19 cellular contexts compared by ENCODE assay signal in genomic region chr20:48538856-48539255, GRCh38.
A peak's percentile ranks its signal among the peaks of the same experiment; 100 is the strongest.
DNase-seq lines count a peak whose midpoint lies in the region; ATAC-seq and TF ChIP-seq lines count a peak whose summit lies in the region.
"Had no signal": no experiment of that assay in that cellular context is flagged by ENCODE, and none has a peak within 500 bp of the region (broad histone marks: within the 10 kb centered on the region; RNA-seq: fewer than 3 reads in every experiment).

No MANE protein-coding gene starts in this region.

- H3K27me3 ChIP-seq in HUES48 (ENCODE audit: control insufficient read depth, insufficient read depth, low read length) (no peaks in the 10 kb centered on the region), SJCRH30 (no peaks in the 10 kb centered on the region), MM.1S (replicated peaks; ENCODE audit: insufficient read depth, low read length) (no peaks in the 10 kb centered on the region)

- H3F3A ChIP-seq in MM.1S (ENCODE audit: insufficient read depth, low read length): peaks cover 6% of the 10 kb centered on the region; the same call in 1 of the 2 replicates

- H3K9me3 ChIP-seq in HUES48 (ENCODE audit: control insufficient read depth, insufficient read depth, low read length) (peaks cover 4% of the 10 kb centered on the region; the same call in 1 of the 2 replicates), SJCRH30 (replicated peaks) (0 out of 2 replicates have a peak, but pooled peaks cover 4% of the 10 kb centered on the region), MM.1S (replicated peaks; ENCODE audit: insufficient read depth, low read length) (no peaks in the 10 kb centered on the region)
- H3K9me3 ChIP-seq: psoas muscle, tibial artery had no signal

- DNase-seq in SJCRH30 (peak; percentile 36 to 47), iPS-NIHi7 (ENCODE audit: extremely low spot score) (peak; percentile 36), progenitor cell of endocrine pancreas (ENCODE audit: low spot score, unreplicated experiment) (no peak), AG08396 (ENCODE audit: low spot score) (no peak), MM.1S (no peak)
- DNase-seq: activated CD4-positive, alpha-beta memory T cell treated with anti-CD3 and anti-CD28 coated beads for 36 hours; activated gamma-delta T cell; AML-193; DND-41; HCEC 1CT; hypothalamus; left colon; NCI-H82; psoas muscle; stimulated activated naive CD8-positive, alpha-beta T cell treated with anti-CD3 and anti-CD28 coated beads, Interleukin-15, Interleukin-2, amounts not matched to agents 100 U/mL and 50 U/mL, for 24 hours; tibial artery had no signal

- peak overlapping the region; percentile 51 for H3K27ac Mint-ChIP-seq in progenitor cell of endocrine pancreas
- H3K27ac Mint-ChIP-seq: activated CD4-positive, alpha-beta memory T cell treated with anti-CD3 and anti-CD28 coated beads for 36 hours had no signal

- H3K9me3 Mint-ChIP-seq in progenitor cell of endocrine pancreas (ENCODE audit: low read depth): peaks cover 4% of the 10 kb centered on the region

- H3K4me3 ChIP-seq in HUES48 (ENCODE audit: low read depth, low read length): peak overlapping the region; percentile 15; the same call in 1 of the 2 replicates
- no peak overlapping the region for H3K4me3 ChIP-seq in SJCRH30
- H3K4me3 ChIP-seq in MM.1S (ENCODE audit: low read length): no peak overlapping the region
- H3K4me3 ChIP-seq: psoas muscle, skin epidermis, tibial artery had no signal

- H4K20me1 ChIP-seq in MM.1S (ENCODE audit: insufficient read depth, low read length): no peaks in the 10 kb centered on the region

- H3K36me3 Mint-ChIP-seq in progenitor cell of endocrine pancreas (ENCODE audit: insufficient read depth): peaks cover 4% of the 10 kb centered on the region
- H3K36me3 Mint-ChIP-seq: activated CD4-positive, alpha-beta memory T cell treated with anti-CD3 and anti-CD28 coated beads for 36 hours had no signal

- H3K4me3 Mint-ChIP-seq in progenitor cell of endocrine pancreas (ENCODE audit: low read depth): peak overlapping the region; percentile 22
- H3K4me3 Mint-ChIP-seq: activated CD4-positive, alpha-beta memory T cell treated with anti-CD3 and anti-CD28 coated beads for 36 hours had no signal

- TF ChIP-seq CTCF in progenitor cell of endocrine pancreas (IDR thresholded peaks at IDR 0.05; ENCODE audit: unreplicated experiment): no peak
- no peak for TF ChIP-seq CTCF in MM.1S (IDR thresholded peaks at IDR 0.05; ENCODE audit: low read length)

- no peaks in the 10 kb centered on the region for H3K36me3 ChIP-seq in HUES48 (ENCODE audit: control insufficient read depth, insufficient read depth, low read length)
- H3K36me3 ChIP-seq in SJCRH30: no peaks in the 10 kb centered on the region
- no peaks in the 10 kb centered on the region for H3K36me3 ChIP-seq in MM.1S (replicated peaks; ENCODE audit: insufficient read depth, low read length)
- H3K36me3 ChIP-seq: tibial artery had no signal

- no peak overlapping the region for H3K4me2 ChIP-seq in MM.1S (ENCODE audit: low read depth, low read length)

- H3K4me1 ChIP-seq in HUES48 (ENCODE audit: control insufficient read depth, insufficient read depth, low read length): peaks cover 15% of the 10 kb centered on the region
- peaks cover 23% of the 10 kb centered on the region for H3K4me1 ChIP-seq in SJCRH30
- H3K4me1 ChIP-seq in MM.1S (ENCODE audit: low read length): peaks cover 26% of the 10 kb centered on the region
- H3K4me1 ChIP-seq: psoas muscle, tibial artery had no signal

- H3K9ac ChIP-seq in HUES48 (ENCODE audit: low read depth, low read length) (0 out of 2 replicates have a peak overlapping the region, but pooled peaks have one; percentile 16), MM.1S (ENCODE audit: low read length) (no peak overlapping the region)

- no peak for ATAC-seq in GM21619 (IDR thresholded peaks at IDR 0.05; ENCODE audit: unreplicated experiment)
- ATAC-seq: left colon; psoas muscle; stimulated activated naive CD8-positive, alpha-beta T cell treated with anti-CD3 and anti-CD28 coated beads, Interleukin-15, Interleukin-2, amounts not matched to agents 100 U/mL and 50 U/mL, for 24 hours had no signal

- peaks cover 30% of the 10 kb centered on the region for H3K4me1 Mint-ChIP-seq in progenitor cell of endocrine pancreas (ENCODE audit: low read depth)

- H3K27ac ChIP-seq in HUES48 (ENCODE audit: low read depth, low read length): peak overlapping the region; percentile 89
- peak overlapping the region; percentile 3; the same call in 1 of the 2 replicates for H3K27ac ChIP-seq in SJCRH30
- no peak overlapping the region for H3K27ac ChIP-seq in MM.1S (ENCODE audit: low read length)
- H3K27ac ChIP-seq: psoas muscle, skin epidermis, tibial artery had no signal

- H2AFZ ChIP-seq in MM.1S (ENCODE audit: low read length): no peak overlapping the region

- H3K27me3 Mint-ChIP-seq in progenitor cell of endocrine pancreas: peaks cover 6% of the 10 kb centered on the region

- no peaks in the 10 kb centered on the region for H3K79me2 ChIP-seq in MM.1S (ENCODE audit: low read length)

- no peaks in the 10 kb centered on the region for H3K9me2 ChIP-seq in MM.1S (replicated peaks; ENCODE audit: insufficient read depth, low read length)

Comparison
In these comparisons a context has a peak if more than half of its experiments do, and no peak if none do; other contexts are left out.
1. DNase-seq: peak in SJCRH30 (2 of 2) and iPS-NIHi7 (single experiment); none in progenitor cell of endocrine pancreas (single experiment), AG08396 (single experiment) and MM.1S (single experiment).